In the genomic region with DNA sequence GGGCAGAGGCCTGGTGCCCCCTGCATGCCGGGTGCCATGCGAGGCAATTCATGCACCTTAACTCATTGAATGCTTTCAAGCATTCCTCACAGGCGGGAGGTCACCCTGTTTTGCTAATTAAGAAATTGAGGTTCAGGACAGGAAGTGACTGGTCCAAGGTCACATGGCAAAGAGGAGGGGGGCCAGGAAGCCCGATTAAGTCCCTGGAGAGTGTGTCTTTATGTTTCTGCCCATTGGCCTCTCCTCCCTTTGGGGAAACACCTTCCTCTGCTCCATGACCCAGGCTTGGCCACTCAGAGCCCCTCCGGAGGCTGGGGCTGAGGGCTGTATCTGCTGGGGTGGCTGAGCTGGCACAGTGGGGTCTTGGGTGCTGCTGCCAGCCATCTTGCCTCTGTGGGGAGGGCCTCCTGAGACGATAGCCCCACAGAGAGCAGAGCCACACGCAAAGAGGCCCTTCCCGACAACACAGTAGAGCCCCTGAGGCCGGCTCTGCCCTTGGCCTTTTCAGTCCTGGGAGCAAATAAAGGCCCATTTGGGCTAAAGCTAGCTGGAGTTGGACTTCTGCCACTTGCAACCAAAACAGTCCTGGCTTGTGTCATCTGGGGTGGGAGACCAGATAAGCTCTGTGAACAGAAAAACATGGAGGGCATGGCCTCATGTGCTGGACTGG, we compare ENCODE assay signal across 1 cellular context.
TF ChIP-seq lines count a peak whose summit lies in the region.

No MANE protein-coding gene starts in this region.

TF ChIP-seq in GM23338, 12 proteins besides CTCF, POLR2A, EP300 and RAD21:
- no peak for TF ChIP-seq STAT1 (IDR thresholded peaks at IDR 0.05; ENCODE audit: unreplicated experiment)
TF ChIP-seq in GM23338: peak in this region for 0.
